8 cellular contexts compared by ENCODE assay signal in the genomic region with DNA sequence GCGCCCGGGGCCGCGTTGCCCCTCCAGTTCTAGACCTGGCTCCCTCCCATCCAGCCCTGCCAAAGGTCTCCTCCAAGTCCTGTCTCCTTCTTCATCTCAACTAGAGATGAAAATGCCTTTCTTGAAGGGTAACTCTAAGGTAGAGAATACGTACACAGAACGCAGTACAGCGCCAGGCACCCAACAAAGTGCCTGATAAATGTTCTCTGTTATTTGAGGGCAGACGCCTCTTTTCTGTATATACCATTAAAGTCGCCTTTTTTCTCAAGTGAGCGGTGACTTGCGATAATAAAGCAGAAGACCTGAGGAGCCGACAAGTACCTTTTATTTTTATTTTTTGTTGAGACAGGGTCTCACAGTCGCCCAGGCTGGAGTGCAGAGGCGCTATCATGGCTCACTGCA. TPM values are rescaled to one million over a fixed set of nuclear protein-coding genes. Genes with fewer than 3 reads are reported as not detected.
DNase-seq lines count a peak whose midpoint lies in the region; ATAC-seq and TF ChIP-seq lines count a peak whose summit lies in the region.

No MANE protein-coding gene starts in this region.

- no peak for DNase-seq in GM06990 (ENCODE audit: extremely low read depth, insufficient read length)
- no peak for DNase-seq in Peyer's patch
- DNase-seq in esophagus squamous epithelium (lab: John Stamatoyannopoulos, UW), result no peak
- no peak for DNase-seq in prostate gland (ENCODE audit: low spot score)
- no peak for DNase-seq in AG08396 (ENCODE audit: low spot score)
- DNase-seq in GM19238 (ENCODE audit: insufficient read length, low spot score), result no peak

- ATAC-seq in GM21576 (IDR thresholded peaks at IDR 0.05; ENCODE audit: unreplicated experiment) (no peak), GM21529 (IDR thresholded peaks at IDR 0.05; ENCODE audit: unreplicated experiment) (no peak)

- intact Hi-C loops in esophagus squamous epithelium (cut with DNase I), result no loop called here
- intact Hi-C loops in prostate gland (cut with DNase I), result loop anchor here (1.0 kb wide), 1 partner anchor 17 kb away; a partner anchor contains a TSS

- no peak for TF ChIP-seq POLR2A in Peyer's patch (IDR thresholded peaks at IDR 0.05)
- no peak for TF ChIP-seq POLR2A in esophagus squamous epithelium (IDR thresholded peaks at IDR 0.05)
- no peak for TF ChIP-seq POLR2A in prostate gland (IDR thresholded peaks at IDR 0.05)

- H3K4me1 ChIP-seq in Peyer's patch (peaks cover 0 to 16% (median 2%) of the 10 kb centered on the region in 4 donors), esophagus squamous epithelium (peaks cover 3 to 51% (median 6%) of the 10 kb centered on the region in 3 donors), prostate gland (replicated peaks) (no peaks in the 10 kb centered on the region)

- TF ChIP-seq CTCF in GM06990 (IDR thresholded peaks at IDR 0.05; ENCODE audit: insufficient read depth, low read length, poor library complexity, severe bottlenecking) (no peak), Peyer's patch (IDR thresholded peaks at IDR 0.05) (no peak), esophagus squamous epithelium (IDR thresholded peaks at IDR 0.05) (no peak), prostate gland (IDR thresholded peaks at IDR 0.05) (no peak)

- H3K27ac ChIP-seq in Peyer's patch (peak overlapping the region; percentile 92 to 97 (median 96)), esophagus squamous epithelium (peak overlapping the region; percentile 89 to 99 (median 94)), prostate gland (peak overlapping the region; percentile 95)

- no peaks in the 10 kb centered on the region for H3K27me3 ChIP-seq in GM06990 (replicated peaks; ENCODE audit: control insufficient read depth, insufficient read depth, low read length)
- no peaks in the 10 kb centered on the region for H3K27me3 ChIP-seq in Peyer's patch
- H3K27me3 ChIP-seq in esophagus squamous epithelium, result no peaks in the 10 kb centered on the region
- no peaks in the 10 kb centered on the region for H3K27me3 ChIP-seq in prostate gland (replicated peaks; ENCODE audit: insufficient read depth)

- H3K4me3 ChIP-seq in GM06990 (replicated peaks; ENCODE audit: low read depth, low read length), result peak overlapping the region; percentile 81
- H3K4me3 ChIP-seq in Peyer's patch, result peak overlapping the region; percentile 69 to 78 (median 75)
- H3K4me3 ChIP-seq in esophagus squamous epithelium, result peak overlapping the region; percentile 67 to 87 (median 84)
- peak overlapping the region; percentile 78 to 83 for H3K4me3 ChIP-seq in prostate gland

- WGBS in esophagus squamous epithelium, 2 donors, result 26 to 33% methylated on average over 9 to 10 of the region's 14 CpGs
- 44% methylated on average over 13 of the region's 14 CpGs for WGBS in prostate gland

- H3K9me3 ChIP-seq in Peyer's patch, result no peaks in the 10 kb centered on the region
- H3K9me3 ChIP-seq in esophagus squamous epithelium, result no peaks in the 10 kb centered on the region
- H3K9me3 ChIP-seq in prostate gland, result no peaks in the 10 kb centered on the region

- no peaks in the 10 kb centered on the region for H3K36me3 ChIP-seq in GM06990 (ENCODE audit: control insufficient read depth, insufficient read depth, low read length)
- no peaks in the 10 kb centered on the region for H3K36me3 ChIP-seq in Peyer's patch
- peaks cover 0 to 18% (median 0%) of the 10 kb centered on the region in 3 donors for H3K36me3 ChIP-seq in esophagus squamous epithelium
- H3K36me3 ChIP-seq in prostate gland, result no peaks in the 10 kb centered on the region

RNA-seq across cellular contexts. Expression of a gene that starts 0.8 kb away (rescaled TPM):
- total RNA-seq in Peyer's patch, result 100 to 1,000 TPM in 1 of 4 donors, 10 to 100 TPM in 3; 32.9 to 127 (median 46.4) TPM
- 100 to 1,000 TPM in 2 of 4 donors, 10 to 100 TPM in 2; 67.1 to 159 (median 90.9) TPM for total RNA-seq in esophagus squamous epithelium
- total RNA-seq in prostate gland, result 100 to 1,000 TPM; 182 to 229 TPM

RNA-seq across cellular contexts. Expression of a gene that starts 17.7 kb away (rescaled TPM):
- total RNA-seq in Peyer's patch, result 100 to 1,000 TPM in 1 of 4 donors, 10 to 100 TPM in 3; 59.4 to 179 (median 66.7) TPM
- total RNA-seq in esophagus squamous epithelium, result 10 to 100 TPM; 15.8 to 51.3 (median 28.3) TPM
- 10 to 100 TPM; 49.5 to 77.5 TPM for total RNA-seq in prostate gland

RNA-seq across cellular contexts. Expression of a gene that starts 17.7 kb away (rescaled TPM):
- total RNA-seq in Peyer's patch (10 to 100 TPM in 3 of 4 donors, 1 to 10 TPM in 1; 3.3 to 19.8 (median 18.2) TPM), esophagus squamous epithelium (1 to 10 TPM; 4.4 to 9.2 (median 6.1) TPM), prostate gland (1 to 10 TPM; 7.2 to 7.6 TPM)
